ENCODE assay signal across 36 cellular contexts in genomic region chr3:76352848-76353130, GRCh38.
"Had no signal": no experiment of that assay in that cellular context is flagged by ENCODE, and none has a peak within 500 bp of the region (broad histone marks: within the 10 kb centered on the region; RNA-seq: fewer than 3 reads in every experiment).

No MANE protein-coding gene starts in this region.

- H3K36me3 Mint-ChIP-seq: activated naive CD8-positive, alpha-beta T cell treated with anti-CD3 and anti-CD28 coated beads for 36 hours had no signal

- H3K27ac ChIP-seq: brain microvascular endothelial cell, Peyer's patch, SJSA1, WERI-Rb-1 had no signal

- H3K4me1 ChIP-seq: Peyer's patch, SJSA1 had no signal

- H3K27ac Mint-ChIP-seq: activated CD4-positive, alpha-beta T cell treated with anti-CD3 and anti-CD28 coated beads, Interleukin-2, amount 10 ng/mL, durations not matched to agents 24 days and 14 days; activated CD8-positive, alpha-beta T cell treated with anti-CD3 and anti-CD28 coated beads for 36 hours; activated naive CD8-positive, alpha-beta T cell treated with anti-CD3 and anti-CD28 coated beads for 36 hours; activated T-cell treated with anti-CD3 and anti-CD28 coated beads, Interleukin-2, amount 50 U/mL, for 72 hours; activated T-helper 17 cell treated with anti-CD3 and anti-CD28 coated beads, Interleukin-2, amount 50 U/mL, for 72 hours had no signal

- ATAC-seq: activated CD8-positive, alpha-beta T cell treated with anti-CD3 and anti-CD28 coated beads for 36 hours; activated T-cell treated with anti-CD3 and anti-CD28 coated beads, Interleukin-2, amount 50 U/mL, for 72 hours; activated T-helper 17 cell treated with anti-CD3 and anti-CD28 coated beads, Interleukin-2, amount 50 U/mL, for 72 hours; PC-3; SK-N-SH treated with all-trans-retinoic acid at 6 μM for 48 hours had no signal

- H3K9me3 ChIP-seq: MG63, Peyer's patch, SJSA1 had no signal

- H3K4me3 ChIP-seq: MG63, Peyer's patch, SJSA1 had no signal

- H3K4me3 Mint-ChIP-seq: activated CD4-positive, alpha-beta T cell treated with anti-CD3 and anti-CD28 coated beads, Interleukin-2, amount 10 ng/mL, durations not matched to agents 24 days and 14 days; activated CD8-positive, alpha-beta T cell treated with anti-CD3 and anti-CD28 coated beads for 36 hours; activated naive CD8-positive, alpha-beta T cell treated with anti-CD3 and anti-CD28 coated beads for 36 hours; activated T-cell treated with anti-CD3 and anti-CD28 coated beads, Interleukin-2, amount 50 U/mL, for 72 hours; activated T-helper 17 cell treated with anti-CD3 and anti-CD28 coated beads, Interleukin-2, amount 50 U/mL, for 72 hours had no signal

- H3K27me3 Mint-ChIP-seq: activated CD4-positive, alpha-beta T cell treated with anti-CD3 and anti-CD28 coated beads, Interleukin-2, amount 10 ng/mL, durations not matched to agents 24 days and 14 days; activated CD8-positive, alpha-beta T cell treated with anti-CD3 and anti-CD28 coated beads for 36 hours; activated naive CD8-positive, alpha-beta T cell treated with anti-CD3 and anti-CD28 coated beads for 36 hours; activated T-helper 17 cell treated with anti-CD3 and anti-CD28 coated beads, Interleukin-2, amount 50 U/mL, for 72 hours had no signal

- H3K36me3 ChIP-seq: brain microvascular endothelial cell, MG63, Peyer's patch, SJSA1, WERI-Rb-1 had no signal

- H3K27me3 ChIP-seq: brain microvascular endothelial cell, MG63, Peyer's patch, SJSA1 had no signal

- H3K4me1 Mint-ChIP-seq: activated CD4-positive, alpha-beta T cell treated with anti-CD3 and anti-CD28 coated beads, Interleukin-2, amount 10 ng/mL, durations not matched to agents 24 days and 14 days; activated naive CD8-positive, alpha-beta T cell treated with anti-CD3 and anti-CD28 coated beads for 36 hours; activated T-helper 17 cell treated with anti-CD3 and anti-CD28 coated beads, Interleukin-2, amount 50 U/mL, for 72 hours had no signal

- DNase-seq: activated CD4-positive, alpha-beta T cell treated with anti-CD3 and anti-CD28 coated beads, Interleukin-2, amount 10 ng/mL, durations not matched to agents 24 days and 14 days; activated CD4-positive, alpha-beta T cell treated with anti-CD3 and anti-CD28 coated beads, Interleukin-2, amount 50 U/mL, for 4 hours; activated CD8-positive, alpha-beta T cell treated with anti-CD3 and anti-CD28 coated beads for 36 hours; activated effector memory CD4-positive, alpha-beta T cell treated with anti-CD3 and anti-CD28 coated beads, Interleukin-2, amount 50 U/mL, for 16 hours; activated naive CD4-positive, alpha-beta T cell; activated naive CD4-positive, alpha-beta T cell treated with anti-CD3 and anti-CD28 coated beads, Interleukin-2, amount 50 U/mL, for 16 hours; activated naive CD8-positive, alpha-beta T cell treated with anti-CD3 and anti-CD28 coated beads for 36 hours; activated T-cell treated with anti-CD3 and anti-CD28 coated beads, Interleukin-2, amount 50 U/mL, for 1 hour; activated T-cell treated with anti-CD3 and anti-CD28 coated beads, Interleukin-2, amount 50 U/mL, for 72 hours; amniotic stem cell; aorta; brain microvascular endothelial cell; central memory CD4-positive, alpha-beta T cell; MG63; NCI-H1048; NCI-H1105 treated with DMSO at 0.1 percent for 48 hours; NCI-H1436; NCI-H1694; NCI-H1930; NCI-H2081 treated with DMSO at 0.1 percent for 48 hours; NCI-H226; NCI-H446 treated with DMSO at 0.1 percent for 48 hours; NCI-H524; NCI-H748 treated with DMSO at 0.1 percent for 48 hours; NK-92 treated with Interleukin-12 subunit alpha and Interleukin-12 subunit beta, amount 100 ng/mL, for 24 hours; PC-3; Peyer's patch; RPMI8226; SHP77 treated with DMSO at 0.1 percent for 48 hours; T-helper 1 cell; T-helper 2 cell; T-helper 9 cell; WERI-Rb-1 had no signal
